2 cellular contexts compared by ENCODE assay signal in the genomic region with DNA sequence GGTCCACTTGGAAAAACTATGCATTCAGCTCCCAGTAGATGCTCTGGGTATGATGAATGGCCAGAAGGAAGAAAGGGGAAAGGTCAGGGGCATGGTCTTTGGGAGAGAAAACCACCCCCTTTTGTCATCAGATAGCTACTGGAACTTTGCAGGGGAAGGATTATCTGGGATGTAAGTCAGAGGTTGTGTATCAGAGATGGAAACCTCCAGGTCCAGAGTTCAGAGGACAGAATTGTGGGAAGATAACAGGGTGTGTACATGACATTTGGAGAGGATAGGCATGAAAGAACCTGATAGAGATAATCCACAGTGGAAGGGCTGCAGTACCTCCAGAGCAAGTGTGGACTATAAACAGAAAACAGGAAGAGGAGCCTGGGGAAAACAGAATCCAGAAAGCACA.
TF ChIP-seq lines count a peak whose summit lies in the region.

No MANE protein-coding gene starts in this region.

TF ChIP-seq in HepG2, 621 proteins besides CTCF, POLR2A, EP300 and RAD21 (continued from another document and continues in another):
- TF ChIP-seq, protein P1, sequence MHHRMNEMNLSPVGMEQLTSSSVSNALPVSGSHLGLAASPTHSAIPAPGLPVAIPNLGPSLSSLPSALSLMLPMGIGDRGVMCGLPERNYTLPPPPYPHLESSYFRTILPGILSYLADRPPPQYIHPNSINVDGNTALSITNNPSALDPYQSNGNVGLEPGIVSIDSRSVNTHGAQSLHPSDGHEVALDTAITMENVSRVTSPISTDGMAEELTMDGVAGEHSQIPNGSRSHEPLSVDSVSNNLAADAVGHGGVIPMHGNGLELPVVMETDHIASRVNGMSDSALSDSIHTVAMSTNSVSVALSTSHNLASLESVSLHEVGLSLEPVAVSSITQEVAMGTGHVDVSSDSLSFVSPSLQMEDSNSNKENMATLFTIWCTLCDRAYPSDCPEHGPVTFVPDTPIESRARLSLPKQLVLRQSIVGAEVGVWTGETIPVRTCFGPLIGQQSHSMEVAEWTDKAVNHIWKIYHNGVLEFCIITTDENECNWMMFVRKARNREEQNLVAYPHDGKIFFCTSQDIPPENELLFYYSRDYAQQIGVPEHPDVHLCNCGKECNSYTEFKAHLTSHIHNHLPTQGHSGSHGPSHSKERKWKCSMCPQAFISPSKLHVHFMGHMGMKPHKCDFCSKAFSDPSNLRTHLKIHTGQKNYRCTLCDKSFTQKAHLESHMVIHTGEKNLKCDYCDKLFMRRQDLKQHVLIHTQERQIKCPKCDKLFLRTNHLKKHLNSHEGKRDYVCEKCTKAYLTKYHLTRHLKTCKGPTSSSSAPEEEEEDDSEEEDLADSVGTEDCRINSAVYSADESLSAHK (CRISPR knock-in tag; IDR thresholded peaks at IDR 0.05; ENCODE audit: borderline replicate concordance), result no peak
- TF ChIP-seq RARA (CRISPR knock-in tag; IDR thresholded peaks at IDR 0.05) (peak; percentile 82), TARDBP (CRISPR knock-in tag; IDR thresholded peaks at IDR 0.05) (peak; percentile 71), ZBTB20 (CRISPR knock-in tag; IDR thresholded peaks at IDR 0.05; ENCODE audit: borderline replicate concordance, low read depth) (peak; percentile 66; the same call in 1 of the 2 replicates), ZNF557 (CRISPR knock-in tag; IDR thresholded peaks at IDR 0.05) (no peak), NFATC3 (CRISPR knock-in tag; IDR thresholded peaks at IDR 0.05) (no peak), FOXA1 (IDR thresholded peaks at IDR 0.05) (no peak), FOXA1 (CRISPR knock-in tag; IDR thresholded peaks at IDR 0.05) (peak; percentile 73), TBX2 (CRISPR knock-in tag; IDR thresholded peaks at IDR 0.05; ENCODE audit: borderline replicate concordance) (peak; percentile 80), FOXP1 (IDR thresholded peaks at IDR 0.05) (no peak), FOXP1 (CRISPR knock-in tag; IDR thresholded peaks at IDR 0.05) (peak; percentile 66), SNAPC2 (CRISPR knock-in tag; IDR thresholded peaks at IDR 0.05) (peak; percentile 23; the same call in 1 of the 2 replicates), ZNF331 (CRISPR knock-in tag; IDR thresholded peaks at IDR 0.05) (peak; percentile 79; the same call in 1 of the 2 replicates), SIX4 (CRISPR knock-in tag; IDR thresholded peaks at IDR 0.05) (peak; percentile 21; the same call in 1 of the 2 replicates)
- TF ChIP-seq, protein P2, sequence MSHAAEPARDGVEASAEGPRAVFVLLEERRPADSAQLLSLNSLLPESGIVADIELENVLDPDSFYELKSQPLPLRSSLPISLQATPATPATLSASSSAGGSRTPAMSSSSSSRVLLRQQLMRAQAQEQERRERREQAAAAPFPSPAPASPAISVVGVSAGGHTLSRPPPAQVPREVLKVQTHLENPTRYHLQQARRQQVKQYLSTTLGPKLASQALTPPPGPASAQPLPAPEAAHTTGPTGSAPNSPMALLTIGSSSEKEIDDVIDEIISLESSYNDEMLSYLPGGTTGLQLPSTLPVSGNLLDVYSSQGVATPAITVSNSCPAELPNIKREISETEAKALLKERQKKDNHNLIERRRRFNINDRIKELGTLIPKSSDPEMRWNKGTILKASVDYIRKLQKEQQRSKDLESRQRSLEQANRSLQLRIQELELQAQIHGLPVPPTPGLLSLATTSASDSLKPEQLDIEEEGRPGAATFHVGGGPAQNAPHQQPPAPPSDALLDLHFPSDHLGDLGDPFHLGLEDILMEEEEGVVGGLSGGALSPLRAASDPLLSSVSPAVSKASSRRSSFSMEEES (CRISPR knock-in tag; IDR thresholded peaks at IDR 0.05), result peak; percentile 64
- TF ChIP-seq, protein P3, sequence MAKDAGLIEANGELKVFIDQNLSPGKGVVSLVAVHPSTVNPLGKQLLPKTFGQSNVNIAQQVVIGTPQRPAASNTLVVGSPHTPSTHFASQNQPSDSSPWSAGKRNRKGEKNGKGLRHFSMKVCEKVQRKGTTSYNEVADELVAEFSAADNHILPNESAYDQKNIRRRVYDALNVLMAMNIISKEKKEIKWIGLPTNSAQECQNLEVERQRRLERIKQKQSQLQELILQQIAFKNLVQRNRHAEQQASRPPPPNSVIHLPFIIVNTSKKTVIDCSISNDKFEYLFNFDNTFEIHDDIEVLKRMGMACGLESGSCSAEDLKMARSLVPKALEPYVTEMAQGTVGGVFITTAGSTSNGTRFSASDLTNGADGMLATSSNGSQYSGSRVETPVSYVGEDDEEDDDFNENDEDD (CRISPR knock-in tag; IDR thresholded peaks at IDR 0.05; ENCODE audit: borderline replicate concordance), result 0 out of 2 replicates have a peak, but pooled peaks have one; percentile 12
- TF ChIP-seq, protein P4, sequence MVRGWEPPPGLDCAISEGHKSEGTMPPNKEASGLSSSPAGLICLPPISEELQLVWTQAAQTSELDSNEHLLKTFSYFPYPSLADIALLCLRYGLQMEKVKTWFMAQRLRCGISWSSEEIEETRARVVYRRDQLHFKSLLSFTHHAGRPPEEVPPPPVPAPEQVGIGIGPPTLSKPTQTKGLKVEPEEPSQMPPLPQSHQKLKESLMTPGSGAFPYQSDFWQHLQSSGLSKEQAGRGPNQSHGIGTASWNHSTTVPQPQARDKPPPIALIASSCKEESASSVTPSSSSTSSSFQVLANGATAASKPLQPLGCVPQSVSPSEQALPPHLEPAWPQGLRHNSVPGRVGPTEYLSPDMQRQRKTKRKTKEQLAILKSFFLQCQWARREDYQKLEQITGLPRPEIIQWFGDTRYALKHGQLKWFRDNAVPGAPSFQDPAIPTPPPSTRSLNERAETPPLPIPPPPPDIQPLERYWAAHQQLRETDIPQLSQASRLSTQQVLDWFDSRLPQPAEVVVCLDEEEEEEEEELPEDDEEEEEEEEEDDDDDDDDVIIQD (CRISPR knock-in tag; IDR thresholded peaks at IDR 0.05; ENCODE audit: low read depth), result peak; percentile 94
- TF ChIP-seq, protein P5, sequence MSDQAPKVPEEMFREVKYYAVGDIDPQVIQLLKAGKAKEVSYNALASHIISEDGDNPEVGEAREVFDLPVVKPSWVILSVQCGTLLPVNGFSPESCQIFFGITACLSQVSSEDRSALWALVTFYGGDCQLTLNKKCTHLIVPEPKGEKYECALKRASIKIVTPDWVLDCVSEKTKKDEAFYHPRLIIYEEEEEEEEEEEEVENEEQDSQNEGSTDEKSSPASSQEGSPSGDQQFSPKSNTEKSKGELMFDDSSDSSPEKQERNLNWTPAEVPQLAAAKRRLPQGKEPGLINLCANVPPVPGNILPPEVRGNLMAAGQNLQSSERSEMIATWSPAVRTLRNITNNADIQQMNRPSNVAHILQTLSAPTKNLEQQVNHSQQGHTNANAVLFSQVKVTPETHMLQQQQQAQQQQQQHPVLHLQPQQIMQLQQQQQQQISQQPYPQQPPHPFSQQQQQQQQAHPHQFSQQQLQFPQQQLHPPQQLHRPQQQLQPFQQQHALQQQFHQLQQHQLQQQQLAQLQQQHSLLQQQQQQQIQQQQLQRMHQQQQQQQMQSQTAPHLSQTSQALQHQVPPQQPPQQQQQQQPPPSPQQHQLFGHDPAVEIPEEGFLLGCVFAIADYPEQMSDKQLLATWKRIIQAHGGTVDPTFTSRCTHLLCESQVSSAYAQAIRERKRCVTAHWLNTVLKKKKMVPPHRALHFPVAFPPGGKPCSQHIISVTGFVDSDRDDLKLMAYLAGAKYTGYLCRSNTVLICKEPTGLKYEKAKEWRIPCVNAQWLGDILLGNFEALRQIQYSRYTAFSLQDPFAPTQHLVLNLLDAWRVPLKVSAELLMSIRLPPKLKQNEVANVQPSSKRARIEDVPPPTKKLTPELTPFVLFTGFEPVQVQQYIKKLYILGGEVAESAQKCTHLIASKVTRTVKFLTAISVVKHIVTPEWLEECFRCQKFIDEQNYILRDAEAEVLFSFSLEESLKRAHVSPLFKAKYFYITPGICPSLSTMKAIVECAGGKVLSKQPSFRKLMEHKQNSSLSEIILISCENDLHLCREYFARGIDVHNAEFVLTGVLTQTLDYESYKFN (CRISPR knock-in tag; conservative IDR thresholded peaks at IDR 0.05), result peak; percentile 90

TF ChIP-seq in K562, 482 proteins besides CTCF, POLR2A, EP300 and RAD21 (continued from another document):
- TF ChIP-seq, protein P6, sequence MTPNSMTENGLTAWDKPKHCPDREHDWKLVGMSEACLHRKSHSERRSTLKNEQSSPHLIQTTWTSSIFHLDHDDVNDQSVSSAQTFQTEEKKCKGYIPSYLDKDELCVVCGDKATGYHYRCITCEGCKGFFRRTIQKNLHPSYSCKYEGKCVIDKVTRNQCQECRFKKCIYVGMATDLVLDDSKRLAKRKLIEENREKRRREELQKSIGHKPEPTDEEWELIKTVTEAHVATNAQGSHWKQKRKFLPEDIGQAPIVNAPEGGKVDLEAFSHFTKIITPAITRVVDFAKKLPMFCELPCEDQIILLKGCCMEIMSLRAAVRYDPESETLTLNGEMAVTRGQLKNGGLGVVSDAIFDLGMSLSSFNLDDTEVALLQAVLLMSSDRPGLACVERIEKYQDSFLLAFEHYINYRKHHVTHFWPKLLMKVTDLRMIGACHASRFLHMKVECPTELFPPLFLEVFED (CRISPR knock-in tag; conservative IDR thresholded peaks at IDR 0.05), result no peak
- TF ChIP-seq CTBP1 (IDR thresholded peaks at IDR 0.05; ENCODE audit: borderline replicate concordance) (no peak), ZNF785 (CRISPR knock-in tag; IDR thresholded peaks at IDR 0.05) (no peak), NR2C1 (IDR thresholded peaks at IDR 0.05) (no peak), NR2C1 (tag; IDR thresholded peaks at IDR 0.05) (0 out of 2 replicates have a peak, but pooled peaks have one; percentile 23), ZNF184 (CRISPR knock-in tag; IDR thresholded peaks at IDR 0.05) (no peak), OTX1 (CRISPR knock-in tag; IDR thresholded peaks at IDR 0.05) (no peak), CBFA2T3 (IDR thresholded peaks at IDR 0.05) (peak; percentile 17; the same call in 1 of the 2 replicates), ILF3 (IDR thresholded peaks at IDR 0.05; ENCODE audit: borderline replicate concordance) (no peak)
- TF ChIP-seq, protein P7, sequence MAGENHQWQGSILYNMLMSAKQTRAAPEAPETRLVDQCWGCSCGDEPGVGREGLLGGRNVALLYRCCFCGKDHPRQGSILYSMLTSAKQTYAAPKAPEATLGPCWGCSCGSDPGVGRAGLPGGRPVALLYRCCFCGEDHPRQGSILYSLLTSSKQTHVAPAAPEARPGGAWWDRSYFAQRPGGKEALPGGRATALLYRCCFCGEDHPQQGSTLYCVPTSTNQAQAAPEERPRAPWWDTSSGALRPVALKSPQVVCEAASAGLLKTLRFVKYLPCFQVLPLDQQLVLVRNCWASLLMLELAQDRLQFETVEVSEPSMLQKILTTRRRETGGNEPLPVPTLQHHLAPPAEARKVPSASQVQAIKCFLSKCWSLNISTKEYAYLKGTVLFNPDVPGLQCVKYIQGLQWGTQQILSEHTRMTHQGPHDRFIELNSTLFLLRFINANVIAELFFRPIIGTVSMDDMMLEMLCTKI (IDR thresholded peaks at IDR 0.05; ENCODE audit: partially characterized antibody), result no peak
- TF ChIP-seq, protein P8, sequence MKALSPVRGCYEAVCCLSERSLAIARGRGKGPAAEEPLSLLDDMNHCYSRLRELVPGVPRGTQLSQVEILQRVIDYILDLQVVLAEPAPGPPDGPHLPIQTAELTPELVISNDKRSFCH (CRISPR knock-in tag; IDR thresholded peaks at IDR 0.05), result no peak
- TF ChIP-seq, protein P8 (tag; IDR thresholded peaks at IDR 0.05), result 0 out of 2 replicates have a peak, but pooled peaks have one; percentile 20
